Comparison of ENCODE assay signal across 22 cellular contexts in the genomic region with DNA sequence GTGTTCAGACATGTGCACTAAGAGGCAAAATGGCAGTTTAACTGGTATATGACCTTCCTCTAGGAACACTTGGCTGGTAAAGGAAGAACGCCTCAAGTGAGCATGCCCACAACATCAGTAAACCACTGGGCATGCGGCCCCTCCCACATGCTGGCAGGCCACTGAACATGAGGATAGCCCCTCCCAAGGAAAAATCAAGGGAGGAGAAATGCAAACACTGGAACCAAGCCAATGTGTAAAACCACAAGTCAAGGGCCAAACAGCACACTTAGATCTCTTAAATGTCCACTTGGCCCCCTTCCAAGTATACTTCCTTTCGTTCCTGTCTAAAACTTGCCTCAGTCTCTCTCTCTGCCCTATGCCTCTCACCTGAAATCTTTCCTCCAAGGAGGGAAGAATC.
DNase-seq lines count a peak whose midpoint lies in the region; ATAC-seq, FAIRE-seq and TF ChIP-seq lines count a peak whose summit lies in the region.
"Had no signal": no experiment of that assay in that cellular context is flagged by ENCODE, and none has a peak within 500 bp of the region (broad histone marks: within the 10 kb centered on the region; RNA-seq: fewer than 3 reads in every experiment).

No MANE protein-coding gene starts in this region.

- no peak for FAIRE-seq in astrocyte (lab: Jason Lieb, UNC)

- H3K36me3 Mint-ChIP-seq in astrocyte (ENCODE audit: low read depth, unreplicated experiment), result no peaks in the 10 kb centered on the region
- H3K36me3 Mint-ChIP-seq: naive B cell had no signal

- H4K20me1 ChIP-seq in astrocyte (ENCODE audit: insufficient read depth, low read length), result no peaks in the 10 kb centered on the region

- H2AFZ ChIP-seq in astrocyte (ENCODE audit: low read depth, low read length), result no peak overlapping the region

- H3K18ac ChIP-seq in mesendoderm (ENCODE audit: low read length), result no peak overlapping the region

- H3K27ac ChIP-seq in astrocyte (ENCODE audit: low read depth, low read length) (no peak overlapping the region), mesendoderm (ENCODE audit: low read depth, low read length) (no peak overlapping the region)
- H3K27ac ChIP-seq: C4-2B, esophagus squamous epithelium, HL-60, prostate gland had no signal

- H3K79me2 ChIP-seq in astrocyte (ENCODE audit: insufficient read depth, low read length), result no peaks in the 10 kb centered on the region
- H3K79me2 ChIP-seq in mesendoderm (ENCODE audit: control insufficient read depth, insufficient read depth, low read length), result no peaks in the 10 kb centered on the region

- H3K27me3 ChIP-seq in astrocyte (ENCODE audit: insufficient read depth, low read length) (no peaks in the 10 kb centered on the region), mesendoderm (ENCODE audit: insufficient read depth, low read length, poor library complexity) (no peaks in the 10 kb centered on the region)
- H3K27me3 ChIP-seq: esophagus squamous epithelium had no signal

- H3K27me3 Mint-ChIP-seq in astrocyte (ENCODE audit: low read depth, unreplicated experiment), result no peaks in the 10 kb centered on the region
- H3K27me3 Mint-ChIP-seq: naive B cell had no signal

- H3K4me1 ChIP-seq in astrocyte (ENCODE audit: insufficient read depth, low read length) (peaks cover 18% of the 10 kb centered on the region), mesendoderm (ENCODE audit: control insufficient read depth, low read depth, low read length) (peaks cover 1% of the 10 kb centered on the region)
- H3K4me1 ChIP-seq: esophagus squamous epithelium, prostate gland had no signal

- H3K4me1 Mint-ChIP-seq in astrocyte (ENCODE audit: low read depth, unreplicated experiment), result peaks cover 44% of the 10 kb centered on the region
- H3K4me1 Mint-ChIP-seq: naive B cell had no signal

- no peak overlapping the region for H2BK120ac ChIP-seq in mesendoderm (ENCODE audit: low read depth, low read length)

- H2BK15ac ChIP-seq in mesendoderm (replicated peaks; ENCODE audit: low read depth), result no peak overlapping the region

- no peaks in the 10 kb centered on the region for H3K79me1 ChIP-seq in mesendoderm (ENCODE audit: low read length)

- no peak overlapping the region for H3K4me3 ChIP-seq in astrocyte (ENCODE audit: insufficient read depth, low read depth, low read length)
- H3K4me3 ChIP-seq in mesendoderm (ENCODE audit: low read length), result no peak overlapping the region
- H3K4me3 ChIP-seq: esophagus squamous epithelium, prostate gland had no signal

- no peak overlapping the region for H3K23ac ChIP-seq in mesendoderm (ENCODE audit: low read length)

- no peak overlapping the region for H3K4me3 Mint-ChIP-seq in astrocyte (ENCODE audit: unreplicated experiment)
- H3K4me3 Mint-ChIP-seq: naive B cell, WTC11 had no signal

- no peak overlapping the region for H3K4me2 ChIP-seq in astrocyte (ENCODE audit: low read length)
- H3K4me2 ChIP-seq in mesendoderm (ENCODE audit: low read length), result no peak overlapping the region

- WGBS in mesendoderm (ENCODE audit: extremely low coverage, insufficient coverage, low lambda C conversion rate), result no CpG with 5 or more reads among the region's 3 CpGs

- H3K27ac Mint-ChIP-seq in astrocyte (ENCODE audit: unreplicated experiment), result peak overlapping the region; percentile 96
- H3K27ac Mint-ChIP-seq: naive B cell, WTC11 had no signal

- no peak overlapping the region for H3K9ac ChIP-seq in astrocyte (ENCODE audit: low read length)
- no peak overlapping the region for H3K9ac ChIP-seq in mesendoderm (ENCODE audit: low read length)

- no peak overlapping the region for H4K5ac ChIP-seq in mesendoderm (ENCODE audit: low read length)

- peaks cover 2% of the 10 kb centered on the region for H3K9me3 Mint-ChIP-seq in astrocyte (ENCODE audit: unreplicated experiment)

- no peak overlapping the region for H4K8ac ChIP-seq in mesendoderm (ENCODE audit: low read depth, low read length)

- H3K36me3 ChIP-seq in astrocyte (ENCODE audit: insufficient read depth, low read length) (no peaks in the 10 kb centered on the region), mesendoderm (ENCODE audit: control insufficient read depth, insufficient read depth, low read length) (no peaks in the 10 kb centered on the region)
- H3K36me3 ChIP-seq: esophagus squamous epithelium, prostate gland had no signal

- DNase-seq in NCI-H1092 treated with DMSO at 0.1 percent for 48 hours (lab: John Stamatoyannopoulos, UW), result peak; percentile 9
- DNase-seq in NCI-H1092 (lab: John Stamatoyannopoulos, UW), result no peak
- DNase-seq in NCI-H2029 (lab: John Stamatoyannopoulos, UW), result peak; percentile 83
- peak; percentile 28 for DNase-seq in astrocyte (ENCODE audit: low read depth)
- DNase-seq in mesendoderm, result no peak
- no peak for DNase-seq in iPS-NIHi11 (ENCODE audit: low spot score)
- DNase-seq: 8988T; activated CD8-positive, alpha-beta memory T cell treated with anti-CD3 and anti-CD28 coated beads for 24 hours; activated effector memory CD4-positive, alpha-beta T cell treated with Interleukin-2 at 50 U/mL for 16 hours; esophagus squamous epithelium; hypothalamus; Kasumi-1; naive B cell; NCI-H2171 treated with DMSO at 0.1 percent for 48 hours; stimulated activated CD4-positive, alpha-beta T cell treated with anti-CD3 and anti-CD28 coated beads, Interleukin-15, amount 100 ng/mL, for 24 hours had no signal

- H3K9me3 ChIP-seq in astrocyte (ENCODE audit: insufficient read depth, low read depth, low read length), result no peaks in the 10 kb centered on the region
- H3K9me3 ChIP-seq: esophagus squamous epithelium, prostate gland had no signal

- no peak for ATAC-seq in GM18519 (IDR thresholded peaks at IDR 0.05; ENCODE audit: low FRiP score, unreplicated experiment)
- no peak for ATAC-seq in GM21515 (IDR thresholded peaks at IDR 0.05; ENCODE audit: unreplicated experiment)
- ATAC-seq: left lobe of liver, WTC11 had no signal

- H2AK5ac ChIP-seq in mesendoderm (ENCODE audit: low read length), result no peak overlapping the region

- H3K56ac ChIP-seq in mesendoderm (ENCODE audit: low read length), result no peak overlapping the region

- no peak for TF ChIP-seq CTCF in astrocyte (IDR thresholded peaks at IDR 0.05; ENCODE audit: insufficient read depth, low read depth, low read length)

- peak overlapping the region; percentile 15 for H2BK5ac ChIP-seq in mesendoderm (ENCODE audit: low read length)

- no peak overlapping the region for H3K4ac ChIP-seq in mesendoderm (ENCODE audit: low read depth, low read length)

Comparison
In these comparisons a context has a peak if more than half of its experiments do, and no peak if none do; other contexts are left out.
1. DNase-seq: peak in NCI-H1092 treated with DMSO at 0.1 percent for 48 hours (single experiment), NCI-H2029 (single experiment) and astrocyte (single experiment); none in NCI-H1092 (single experiment), mesendoderm (single experiment) and iPS-NIHi11 (single experiment).